ENCODE assay signal across 1 cellular context in genomic region chr16:21599158-21599993, GRCh38.
A peak's percentile ranks its signal among the peaks of the same experiment; 100 is the strongest.
TF ChIP-seq lines count a peak whose summit lies in the region.

TSS of gene METTL9 (plus strand) at chr16:21599577. CDS start at chr16:21599734, 157 bp downstream.

TF ChIP-seq in WTC11, 78 proteins besides CTCF, POLR2A, EP300 and RAD21 (continued from another document):
- TF ChIP-seq TEAD4 (CRISPR knock-in tag; IDR thresholded peaks at IDR 0.05): no peak
- TF ChIP-seq, protein P1, sequence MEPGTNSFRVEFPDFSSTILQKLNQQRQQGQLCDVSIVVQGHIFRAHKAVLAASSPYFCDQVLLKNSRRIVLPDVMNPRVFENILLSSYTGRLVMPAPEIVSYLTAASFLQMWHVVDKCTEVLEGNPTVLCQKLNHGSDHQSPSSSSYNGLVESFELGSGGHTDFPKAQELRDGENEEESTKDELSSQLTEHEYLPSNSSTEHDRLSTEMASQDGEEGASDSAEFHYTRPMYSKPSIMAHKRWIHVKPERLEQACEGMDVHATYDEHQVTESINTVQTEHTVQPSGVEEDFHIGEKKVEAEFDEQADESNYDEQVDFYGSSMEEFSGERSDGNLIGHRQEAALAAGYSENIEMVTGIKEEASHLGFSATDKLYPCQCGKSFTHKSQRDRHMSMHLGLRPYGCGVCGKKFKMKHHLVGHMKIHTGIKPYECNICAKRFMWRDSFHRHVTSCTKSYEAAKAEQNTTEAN (CRISPR knock-in tag; IDR thresholded peaks at IDR 0.05): peak; percentile 81
- TF ChIP-seq EMX1 (CRISPR knock-in tag; IDR thresholded peaks at IDR 0.05): no peak
- TF ChIP-seq MYBL2 (CRISPR knock-in tag; IDR thresholded peaks at IDR 0.05): peak; percentile 83
- TF ChIP-seq ZNF317 (CRISPR knock-in tag; IDR thresholded peaks at IDR 0.05; ENCODE audit: borderline replicate concordance, low read depth): no peak
- TF ChIP-seq, protein P2, sequence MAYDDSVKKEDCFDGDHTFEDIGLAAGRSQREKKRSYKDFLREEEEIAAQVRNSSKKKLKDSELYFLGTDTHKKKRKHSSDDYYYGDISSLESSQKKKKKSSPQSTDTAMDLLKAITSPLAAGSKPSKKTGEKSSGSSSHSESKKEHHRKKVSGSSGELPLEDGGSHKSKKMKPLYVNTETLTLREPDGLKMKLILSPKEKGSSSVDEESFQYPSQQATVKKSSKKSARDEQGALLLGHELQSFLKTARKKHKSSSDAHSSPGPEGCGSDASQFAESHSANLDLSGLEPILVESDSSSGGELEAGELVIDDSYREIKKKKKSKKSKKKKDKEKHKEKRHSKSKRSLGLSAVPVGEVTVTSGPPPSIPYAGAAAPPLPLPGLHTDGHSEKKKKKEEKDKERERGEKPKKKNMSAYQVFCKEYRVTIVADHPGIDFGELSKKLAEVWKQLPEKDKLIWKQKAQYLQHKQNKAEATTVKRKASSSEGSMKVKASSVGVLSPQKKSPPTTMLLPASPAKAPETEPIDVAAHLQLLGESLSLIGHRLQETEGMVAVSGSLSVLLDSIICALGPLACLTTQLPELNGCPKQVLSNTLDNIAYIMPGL (CRISPR knock-in tag; IDR thresholded peaks at IDR 0.05): peak; percentile 89
- TF ChIP-seq, protein P3, sequence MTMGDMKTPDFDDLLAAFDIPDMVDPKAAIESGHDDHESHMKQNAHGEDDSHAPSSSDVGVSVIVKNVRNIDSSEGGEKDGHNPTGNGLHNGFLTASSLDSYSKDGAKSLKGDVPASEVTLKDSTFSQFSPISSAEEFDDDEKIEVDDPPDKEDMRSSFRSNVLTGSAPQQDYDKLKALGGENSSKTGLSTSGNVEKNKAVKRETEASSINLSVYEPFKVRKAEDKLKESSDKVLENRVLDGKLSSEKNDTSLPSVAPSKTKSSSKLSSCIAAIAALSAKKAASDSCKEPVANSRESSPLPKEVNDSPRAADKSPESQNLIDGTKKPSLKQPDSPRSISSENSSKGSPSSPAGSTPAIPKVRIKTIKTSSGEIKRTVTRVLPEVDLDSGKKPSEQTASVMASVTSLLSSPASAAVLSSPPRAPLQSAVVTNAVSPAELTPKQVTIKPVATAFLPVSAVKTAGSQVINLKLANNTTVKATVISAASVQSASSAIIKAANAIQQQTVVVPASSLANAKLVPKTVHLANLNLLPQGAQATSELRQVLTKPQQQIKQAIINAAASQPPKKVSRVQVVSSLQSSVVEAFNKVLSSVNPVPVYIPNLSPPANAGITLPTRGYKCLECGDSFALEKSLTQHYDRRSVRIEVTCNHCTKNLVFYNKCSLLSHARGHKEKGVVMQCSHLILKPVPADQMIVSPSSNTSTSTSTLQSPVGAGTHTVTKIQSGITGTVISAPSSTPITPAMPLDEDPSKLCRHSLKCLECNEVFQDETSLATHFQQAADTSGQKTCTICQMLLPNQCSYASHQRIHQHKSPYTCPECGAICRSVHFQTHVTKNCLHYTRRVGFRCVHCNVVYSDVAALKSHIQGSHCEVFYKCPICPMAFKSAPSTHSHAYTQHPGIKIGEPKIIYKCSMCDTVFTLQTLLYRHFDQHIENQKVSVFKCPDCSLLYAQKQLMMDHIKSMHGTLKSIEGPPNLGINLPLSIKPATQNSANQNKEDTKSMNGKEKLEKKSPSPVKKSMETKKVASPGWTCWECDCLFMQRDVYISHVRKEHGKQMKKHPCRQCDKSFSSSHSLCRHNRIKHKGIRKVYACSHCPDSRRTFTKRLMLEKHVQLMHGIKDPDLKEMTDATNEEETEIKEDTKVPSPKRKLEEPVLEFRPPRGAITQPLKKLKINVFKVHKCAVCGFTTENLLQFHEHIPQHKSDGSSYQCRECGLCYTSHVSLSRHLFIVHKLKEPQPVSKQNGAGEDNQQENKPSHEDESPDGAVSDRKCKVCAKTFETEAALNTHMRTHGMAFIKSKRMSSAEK (CRISPR knock-in tag; IDR thresholded peaks at IDR 0.05; ENCODE audit: borderline replicate concordance): no peak
- TF ChIP-seq KAT7 (CRISPR knock-in tag; IDR thresholded peaks at IDR 0.05; ENCODE audit: borderline replicate concordance): no peak; the same call in none of the 2 replicates
- TF ChIP-seq ETV6 (CRISPR knock-in tag; IDR thresholded peaks at IDR 0.05): peak; percentile 95
- TF ChIP-seq OVOL2 (CRISPR knock-in tag; IDR thresholded peaks at IDR 0.05; ENCODE audit: borderline replicate concordance): no peak
- TF ChIP-seq, protein P4, sequence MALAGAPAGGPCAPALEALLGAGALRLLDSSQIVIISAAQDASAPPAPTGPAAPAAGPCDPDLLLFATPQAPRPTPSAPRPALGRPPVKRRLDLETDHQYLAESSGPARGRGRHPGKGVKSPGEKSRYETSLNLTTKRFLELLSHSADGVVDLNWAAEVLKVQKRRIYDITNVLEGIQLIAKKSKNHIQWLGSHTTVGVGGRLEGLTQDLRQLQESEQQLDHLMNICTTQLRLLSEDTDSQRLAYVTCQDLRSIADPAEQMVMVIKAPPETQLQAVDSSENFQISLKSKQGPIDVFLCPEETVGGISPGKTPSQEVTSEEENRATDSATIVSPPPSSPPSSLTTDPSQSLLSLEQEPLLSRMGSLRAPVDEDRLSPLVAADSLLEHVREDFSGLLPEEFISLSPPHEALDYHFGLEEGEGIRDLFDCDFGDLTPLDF (CRISPR knock-in tag; IDR thresholded peaks at IDR 0.05): no peak
- TF ChIP-seq, protein P5, sequence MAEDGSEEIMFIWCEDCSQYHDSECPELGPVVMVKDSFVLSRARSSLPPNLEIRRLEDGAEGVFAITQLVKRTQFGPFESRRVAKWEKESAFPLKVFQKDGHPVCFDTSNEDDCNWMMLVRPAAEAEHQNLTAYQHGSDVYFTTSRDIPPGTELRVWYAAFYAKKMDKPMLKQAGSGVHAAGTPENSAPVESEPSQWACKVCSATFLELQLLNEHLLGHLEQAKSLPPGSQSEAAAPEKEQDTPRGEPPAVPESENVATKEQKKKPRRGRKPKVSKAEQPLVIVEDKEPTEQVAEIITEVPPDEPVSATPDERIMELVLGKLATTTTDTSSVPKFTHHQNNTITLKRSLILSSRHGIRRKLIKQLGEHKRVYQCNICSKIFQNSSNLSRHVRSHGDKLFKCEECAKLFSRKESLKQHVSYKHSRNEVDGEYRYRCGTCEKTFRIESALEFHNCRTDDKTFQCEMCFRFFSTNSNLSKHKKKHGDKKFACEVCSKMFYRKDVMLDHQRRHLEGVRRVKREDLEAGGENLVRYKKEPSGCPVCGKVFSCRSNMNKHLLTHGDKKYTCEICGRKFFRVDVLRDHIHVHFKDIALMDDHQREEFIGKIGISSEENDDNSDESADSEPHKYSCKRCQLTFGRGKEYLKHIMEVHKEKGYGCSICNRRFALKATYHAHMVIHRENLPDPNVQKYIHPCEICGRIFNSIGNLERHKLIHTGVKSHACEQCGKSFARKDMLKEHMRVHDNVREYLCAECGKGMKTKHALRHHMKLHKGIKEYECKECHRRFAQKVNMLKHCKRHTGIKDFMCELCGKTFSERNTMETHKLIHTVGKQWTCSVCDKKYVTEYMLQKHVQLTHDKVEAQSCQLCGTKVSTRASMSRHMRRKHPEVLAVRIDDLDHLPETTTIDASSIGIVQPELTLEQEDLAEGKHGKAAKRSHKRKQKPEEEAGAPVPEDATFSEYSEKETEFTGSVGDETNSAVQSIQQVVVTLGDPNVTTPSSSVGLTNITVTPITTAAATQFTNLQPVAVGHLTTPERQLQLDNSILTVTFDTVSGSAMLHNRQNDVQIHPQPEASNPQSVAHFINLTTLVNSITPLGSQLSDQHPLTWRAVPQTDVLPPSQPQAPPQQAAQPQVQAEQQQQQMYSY (CRISPR knock-in tag; IDR thresholded peaks at IDR 0.05): no peak; the same call in 1 of the 2 replicates
- TF ChIP-seq AR (CRISPR knock-in tag; IDR thresholded peaks at IDR 0.05): no peak
- no peak for TF ChIP-seq IRF1 (CRISPR knock-in tag; IDR thresholded peaks at IDR 0.05)
- TF ChIP-seq CREM (CRISPR knock-in tag; IDR thresholded peaks at IDR 0.05): peak; percentile 67; the same call in 1 of the 2 replicates
- peak; percentile 86; the same call in 1 of the 2 replicates for TF ChIP-seq ZBTB21 (CRISPR knock-in tag; IDR thresholded peaks at IDR 0.05; ENCODE audit: borderline replicate concordance)
- TF ChIP-seq NR2C2 (CRISPR knock-in tag; IDR thresholded peaks at IDR 0.05): no peak
- TF ChIP-seq FOXK1 (CRISPR knock-in tag; IDR thresholded peaks at IDR 0.05): peak; percentile 89
- peak; percentile 58; the same call in 1 of the 2 replicates for TF ChIP-seq SMAD3 (CRISPR knock-in tag; IDR thresholded peaks at IDR 0.05; ENCODE audit: borderline replicate concordance)
- TF ChIP-seq USF2 (CRISPR knock-in tag; IDR thresholded peaks at IDR 0.05): peak; percentile 48; the same call in 1 of the 2 replicates
- TF ChIP-seq SOX15 (CRISPR knock-in tag; IDR thresholded peaks at IDR 0.05): no peak
- no peak for TF ChIP-seq GTF2I (CRISPR knock-in tag; conservative IDR thresholded peaks at IDR 0.05)
- TF ChIP-seq ZNF671 (CRISPR knock-in tag; IDR thresholded peaks at IDR 0.05): no peak
- TF ChIP-seq RORB (CRISPR knock-in tag; IDR thresholded peaks at IDR 0.05): no peak
- peak; percentile 79; the same call in 1 of the 2 replicates for TF ChIP-seq FOXP1 (CRISPR knock-in tag; IDR thresholded peaks at IDR 0.05; ENCODE audit: borderline replicate concordance)
